14 cellular contexts compared by ENCODE assay signal in the genomic region with DNA sequence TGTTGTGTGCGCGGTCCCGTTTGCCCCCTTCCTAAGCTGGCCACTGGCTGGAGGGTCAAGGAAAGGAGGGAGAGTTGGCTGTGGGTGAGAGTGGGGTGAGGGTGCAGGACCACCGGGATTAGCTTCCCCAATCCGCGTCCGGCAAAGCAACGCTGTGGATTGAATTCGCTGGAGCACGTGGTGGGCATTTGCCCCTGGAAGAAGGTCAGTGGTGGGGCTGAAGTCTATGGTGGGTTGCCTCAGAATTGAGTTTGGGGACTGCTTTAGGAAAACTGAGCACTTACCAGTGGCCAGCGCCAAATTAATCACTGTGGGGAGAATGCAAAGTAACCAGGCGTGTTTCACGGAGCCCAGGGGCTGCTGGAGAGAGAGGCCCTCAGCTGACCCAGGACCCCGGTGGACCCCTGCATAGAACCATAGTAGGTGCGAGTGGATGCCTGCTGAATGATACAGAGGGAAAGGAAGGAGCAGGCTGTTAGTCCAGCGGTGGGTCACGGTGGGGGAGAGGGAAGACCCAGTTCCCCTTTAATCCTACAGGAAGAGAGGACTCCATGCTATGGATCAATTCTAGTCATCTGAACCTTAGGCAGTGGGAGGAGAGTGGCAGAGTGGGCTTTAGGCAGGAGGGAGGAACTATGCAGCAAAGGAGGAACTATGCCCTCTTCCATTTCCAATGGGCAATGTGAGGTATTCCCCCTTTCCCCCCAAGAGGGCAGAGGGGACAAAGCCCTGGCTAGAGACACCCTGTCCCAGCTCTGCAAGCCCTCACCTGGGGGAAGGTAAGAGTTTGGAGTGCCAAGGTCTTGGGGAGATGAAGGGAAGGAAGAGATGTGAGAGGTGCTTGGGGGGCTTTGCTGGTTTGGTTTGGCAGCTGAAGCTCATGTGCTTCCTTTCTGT. TPM values are rescaled to one million over a fixed set of nuclear protein-coding genes. Genes with fewer than 3 reads are reported as not detected.
DNase-seq lines count a peak whose midpoint lies in the region; ATAC-seq and TF ChIP-seq lines count a peak whose summit lies in the region.
"Had no signal": no experiment of that assay in that cellular context is flagged by ENCODE, and none has a peak within 500 bp of the region (broad histone marks: within the 10 kb centered on the region; RNA-seq: fewer than 3 reads in every experiment).

No MANE protein-coding gene starts in this region.

- no peaks in the 10 kb centered on the region for H3K9me3 Mint-ChIP-seq in activated CD8-positive, alpha-beta T cell treated with anti-CD3 and anti-CD28 coated beads, Interleukin-2, amount 10 ng/mL, durations not matched to agents 7 days and 5 days (ENCODE audit: insufficient read depth)
- H3K9me3 Mint-ChIP-seq in mesothelial cell of epicardium: peaks cover 4% of the 10 kb centered on the region

- H3K27me3 ChIP-seq in DND-41 (ENCODE audit: insufficient read depth, low read length, poor library complexity) (no peaks in the 10 kb centered on the region), H7 (ENCODE audit: control insufficient read depth, insufficient read depth, low read length) (peaks cover 21% of the 10 kb centered on the region)

- peak overlapping the region; percentile 16 for H3K4me3 Mint-ChIP-seq in activated CD8-positive, alpha-beta T cell treated with anti-CD3 and anti-CD28 coated beads, Interleukin-2, amount 10 ng/mL, durations not matched to agents 7 days and 5 days
- peak overlapping the region; percentile 6 for H3K4me3 Mint-ChIP-seq in mesothelial cell of epicardium

- peak overlapping the region; percentile 58 for H3K27ac ChIP-seq in DND-41 (ENCODE audit: low read length)
- H3K27ac ChIP-seq: esophagus muscularis mucosa had no signal

- peaks cover 53% of the 10 kb centered on the region for H3K27me3 Mint-ChIP-seq in activated CD8-positive, alpha-beta T cell treated with anti-CD3 and anti-CD28 coated beads, Interleukin-2, amount 10 ng/mL, durations not matched to agents 7 days and 5 days (ENCODE audit: low read depth)
- peaks cover 70% of the 10 kb centered on the region for H3K27me3 Mint-ChIP-seq in mesothelial cell of epicardium (ENCODE audit: low read depth)

- H3K4me1 Mint-ChIP-seq in activated CD8-positive, alpha-beta T cell treated with anti-CD3 and anti-CD28 coated beads, Interleukin-2, amount 10 ng/mL, durations not matched to agents 7 days and 5 days (ENCODE audit: low read depth): peaks cover 54% of the 10 kb centered on the region
- peaks cover 33% of the 10 kb centered on the region for H3K4me1 Mint-ChIP-seq in mesothelial cell of epicardium

- no peaks in the 10 kb centered on the region for H3K36me3 Mint-ChIP-seq in activated CD8-positive, alpha-beta T cell treated with anti-CD3 and anti-CD28 coated beads, Interleukin-2, amount 10 ng/mL, durations not matched to agents 7 days and 5 days (ENCODE audit: low read depth)
- no peaks in the 10 kb centered on the region for H3K36me3 Mint-ChIP-seq in mesothelial cell of epicardium

- peak overlapping the region in 1 of 2 experiments; percentile 55; a peak in 2 of 4 replicates for H3K4me3 ChIP-seq in DND-41 (ENCODE audit: low read depth in 1 of 2, low read length in 2 of 2)
- peak overlapping the region; percentile 57 for H3K4me3 ChIP-seq in H7 (ENCODE audit: insufficient read depth, low read depth, low read length)

- H3K36me3 ChIP-seq in DND-41 (ENCODE audit: insufficient read depth, low read length) (no peaks in the 10 kb centered on the region), H7 (replicated peaks; ENCODE audit: control insufficient read depth, insufficient read depth, low read length) (no peaks in the 10 kb centered on the region; the same call in 1 of the 2 replicates)
- H3K36me3 ChIP-seq: esophagus muscularis mucosa had no signal

- peak overlapping the region; percentile 70 for H3K4me2 ChIP-seq in DND-41 (ENCODE audit: insufficient read depth, low read length)

- no peak overlapping the region for H3K27ac Mint-ChIP-seq in activated CD8-positive, alpha-beta T cell treated with anti-CD3 and anti-CD28 coated beads, Interleukin-2, amount 10 ng/mL, durations not matched to agents 7 days and 5 days
- H3K27ac Mint-ChIP-seq in mesothelial cell of epicardium: no peak overlapping the region

- no peak for TF ChIP-seq CTCF in DND-41 (IDR thresholded peaks at IDR 0.05; ENCODE audit: borderline replicate concordance, extremely low read depth, low read length, poor library complexity, severe bottlenecking)
- no peak for TF ChIP-seq CTCF in mesothelial cell of epicardium (IDR thresholded peaks at IDR 0.05; ENCODE audit: unreplicated experiment)

- H4K20me1 ChIP-seq in DND-41 (ENCODE audit: insufficient read depth, low read length): no peaks in the 10 kb centered on the region

- CTCF ChIA-PET in activated CD8-positive, alpha-beta T cell treated with anti-CD3 and anti-CD28 coated beads, Interleukin-2, amount 10 ng/mL, durations not matched to agents 7 days and 5 days (lab: Charles Lee): interaction anchor here (1.0 kb wide), 1 partner anchor 17 kb away, joined by 4 read pairs; no protein-coding TSS in a partner anchor

- peaks cover 46% of the 10 kb centered on the region for H3K4me1 ChIP-seq in DND-41 (ENCODE audit: insufficient read depth, low read length)

- H3K9ac ChIP-seq in DND-41 (ENCODE audit: low read depth, low read length): peak overlapping the region; percentile 45

- POLR2A ChIA-PET in activated CD8-positive, alpha-beta T cell treated with anti-CD3 and anti-CD28 coated beads, Interleukin-2, amount 10 ng/mL, durations not matched to agents 7 days and 5 days (lab: Charles Lee): interaction anchor here (9.8 kb wide), 1 partner anchor 156 kb away, joined by 95 read pairs; no protein-coding TSS in a partner anchor

- H3K9me3 ChIP-seq in DND-41 (ENCODE audit: insufficient read depth, low read length, severe bottlenecking): no peaks in the 10 kb centered on the region

- H2AFZ ChIP-seq in DND-41 (ENCODE audit: low read depth, low read length): no peak overlapping the region; the same call in none of the 2 replicates

- ATAC-seq in DND-41 (ENCODE audit: insufficient read depth, low read depth) (no peak), GM19328 (IDR thresholded peaks at IDR 0.05; ENCODE audit: unreplicated experiment) (no peak)
- no peak for ATAC-seq in activated CD8-positive, alpha-beta T cell treated with anti-CD3 and anti-CD28 coated beads, Interleukin-2, amount 10 ng/mL, durations not matched to agents 7 days and 5 days

- DNase-seq in DND-41: no peak
- peak; percentile 51 for DNase-seq in H7
- no peak for DNase-seq in activated CD8-positive, alpha-beta T cell treated with anti-CD3 and anti-CD28 coated beads, Interleukin-2, amount 10 ng/mL, durations not matched to agents 7 days and 5 days
- DNase-seq in mesothelial cell of epicardium (ENCODE audit: low spot score in 2 of 2, unreplicated experiment in 2 of 2): no peak
- no peak for DNase-seq in COLO668 (lab: John Stamatoyannopoulos, UW; ENCODE audit: unreplicated experiment)
- no peak for DNase-seq in effector CD4-positive, alpha-beta T cell
- no peak for DNase-seq in NCI-H446 (lab: John Stamatoyannopoulos, UW)
- DNase-seq: activated effector memory CD4-positive, alpha-beta T cell treated with Interleukin-2 at 50 U/mL for 16 hours; central memory CD4-positive, alpha-beta T cell; NCI-H510A; RPMI8226; stimulated activated CD4-positive, alpha-beta T cell treated with anti-CD3 and anti-CD28 coated beads, Interleukin-4, amount 100 ng/mL, for 24 hours had no signal

- peaks cover 9% of the 10 kb centered on the region for H3K79me2 ChIP-seq in DND-41 (ENCODE audit: insufficient read depth, low read length)

RNA-seq across cellular contexts. Expression of a gene that starts 1.2 kb away (rescaled TPM):
- total RNA-seq in H7 (2014; rRNA removed; shearing (Covaris generic)): 14.6 and 16.0 TPM in 2 replicates
- under 1 TPM; 0.95 to 0.97 TPM for total RNA-seq in activated CD8-positive, alpha-beta T cell treated with anti-CD3 and anti-CD28 coated beads, Interleukin-2, amount 10 ng/mL, durations not matched to agents 7 days and 5 days
- total RNA-seq in mesothelial cell of epicardium: 0.31 to 0.53 TPM (median 0.41 TPM) in 3 replicates

RNA-seq across cellular contexts. Expression of a gene that starts 45.0 kb away (rescaled TPM):
- 165 and 172 TPM in 2 replicates for total RNA-seq in H7 (2014; rRNA removed; shearing (Covaris generic))
- total RNA-seq in activated CD8-positive, alpha-beta T cell treated with anti-CD3 and anti-CD28 coated beads, Interleukin-2, amount 10 ng/mL, durations not matched to agents 7 days and 5 days: 10 to 100 TPM; 34.7 to 37.4 TPM
- 31.7 to 37.5 TPM (median 32.0 TPM) in 3 replicates for total RNA-seq in mesothelial cell of epicardium
